Comparison of ENCODE assay signal across 1 cellular context in genomic region chrX:121008920-121009319, GRCh38.
TF ChIP-seq lines count a peak whose summit lies in the region.

No MANE protein-coding gene starts in this region.

TF ChIP-seq in HepG2, 621 proteins besides CTCF, POLR2A, EP300 and RAD21 (continued from another document):
- TF ChIP-seq, protein P1, sequence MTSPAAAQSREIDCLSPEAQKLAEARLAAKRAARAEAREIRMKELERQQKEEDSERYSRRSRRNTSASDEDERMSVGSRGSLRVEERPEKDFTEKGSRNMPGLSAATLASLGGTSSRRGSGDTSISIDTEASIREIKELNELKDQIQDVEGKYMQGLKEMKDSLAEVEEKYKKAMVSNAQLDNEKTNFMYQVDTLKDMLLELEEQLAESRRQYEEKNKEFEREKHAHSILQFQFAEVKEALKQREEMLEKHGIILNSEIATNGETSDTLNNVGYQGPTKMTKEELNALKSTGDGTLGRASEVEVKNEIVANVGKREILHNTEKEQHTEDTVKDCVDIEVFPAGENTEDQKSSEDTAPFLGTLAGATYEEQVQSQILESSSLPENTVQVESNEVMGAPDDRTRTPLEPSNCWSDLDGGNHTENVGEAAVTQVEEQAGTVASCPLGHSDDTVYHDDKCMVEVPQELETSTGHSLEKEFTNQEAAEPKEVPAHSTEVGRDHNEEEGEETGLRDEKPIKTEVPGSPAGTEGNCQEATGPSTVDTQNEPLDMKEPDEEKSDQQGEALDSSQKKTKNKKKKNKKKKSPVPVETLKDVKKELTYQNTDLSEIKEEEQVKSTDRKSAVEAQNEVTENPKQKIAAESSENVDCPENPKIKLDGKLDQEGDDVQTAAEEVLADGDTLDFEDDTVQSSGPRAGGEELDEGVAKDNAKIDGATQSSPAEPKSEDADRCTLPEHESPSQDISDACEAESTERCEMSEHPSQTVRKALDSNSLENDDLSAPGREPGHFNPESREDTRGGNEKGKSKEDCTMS (CRISPR knock-in tag; conservative IDR thresholded peaks at IDR 0.05): no peak
- TF ChIP-seq JUN (CRISPR knock-in tag; IDR thresholded peaks at IDR 0.05): no peak
- TF ChIP-seq ZBTB10 (CRISPR knock-in tag; IDR thresholded peaks at IDR 0.05; ENCODE audit: borderline replicate concordance): no peak
- no peak for TF ChIP-seq HMGA1 (CRISPR knock-in tag; conservative IDR thresholded peaks at IDR 0.05)
- TF ChIP-seq ZNF567 (CRISPR knock-in tag; IDR thresholded peaks at IDR 0.05; ENCODE audit: borderline replicate concordance): no peak
- no peak for TF ChIP-seq CAMTA2 (CRISPR knock-in tag; IDR thresholded peaks at IDR 0.05; ENCODE audit: borderline replicate concordance)
- TF ChIP-seq ZNF639 (CRISPR knock-in tag; conservative IDR thresholded peaks at IDR 0.05): no peak
- peak; percentile 87 for TF ChIP-seq CEBPB (IDR thresholded peaks at IDR 0.05; ENCODE audit: borderline replicate concordance, low read depth, low read length)
- TF ChIP-seq, protein P2, sequence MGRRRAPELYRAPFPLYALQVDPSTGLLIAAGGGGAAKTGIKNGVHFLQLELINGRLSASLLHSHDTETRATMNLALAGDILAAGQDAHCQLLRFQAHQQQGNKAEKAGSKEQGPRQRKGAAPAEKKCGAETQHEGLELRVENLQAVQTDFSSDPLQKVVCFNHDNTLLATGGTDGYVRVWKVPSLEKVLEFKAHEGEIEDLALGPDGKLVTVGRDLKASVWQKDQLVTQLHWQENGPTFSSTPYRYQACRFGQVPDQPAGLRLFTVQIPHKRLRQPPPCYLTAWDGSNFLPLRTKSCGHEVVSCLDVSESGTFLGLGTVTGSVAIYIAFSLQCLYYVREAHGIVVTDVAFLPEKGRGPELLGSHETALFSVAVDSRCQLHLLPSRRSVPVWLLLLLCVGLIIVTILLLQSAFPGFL (CRISPR knock-in tag; IDR thresholded peaks at IDR 0.05): no peak
- no peak for TF ChIP-seq AKAP8 (CRISPR knock-in tag; IDR thresholded peaks at IDR 0.05)
- TF ChIP-seq, protein P3, sequence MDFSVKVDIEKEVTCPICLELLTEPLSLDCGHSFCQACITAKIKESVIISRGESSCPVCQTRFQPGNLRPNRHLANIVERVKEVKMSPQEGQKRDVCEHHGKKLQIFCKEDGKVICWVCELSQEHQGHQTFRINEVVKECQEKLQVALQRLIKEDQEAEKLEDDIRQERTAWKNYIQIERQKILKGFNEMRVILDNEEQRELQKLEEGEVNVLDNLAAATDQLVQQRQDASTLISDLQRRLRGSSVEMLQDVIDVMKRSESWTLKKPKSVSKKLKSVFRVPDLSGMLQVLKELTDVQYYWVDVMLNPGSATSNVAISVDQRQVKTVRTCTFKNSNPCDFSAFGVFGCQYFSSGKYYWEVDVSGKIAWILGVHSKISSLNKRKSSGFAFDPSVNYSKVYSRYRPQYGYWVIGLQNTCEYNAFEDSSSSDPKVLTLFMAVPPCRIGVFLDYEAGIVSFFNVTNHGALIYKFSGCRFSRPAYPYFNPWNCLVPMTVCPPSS (IDR thresholded peaks at IDR 0.05): no peak
- TF ChIP-seq EHMT2 (IDR thresholded peaks at IDR 0.05; ENCODE audit: borderline replicate concordance, low read depth, low read length): peak; percentile 32; the same call in 1 of the 2 replicates
- peak; percentile 52 for TF ChIP-seq ASH2L (IDR thresholded peaks at IDR 0.05; ENCODE audit: insufficient read length, low read depth, low read length)
- peak; percentile 50; the same call in 1 of the 2 replicates for TF ChIP-seq POGZ (CRISPR knock-in tag; IDR thresholded peaks at IDR 0.05)
- TF ChIP-seq HDAC2 (CRISPR knock-in tag; IDR thresholded peaks at IDR 0.05): 0 out of 2 replicates have a peak, but pooled peaks have one; percentile 21
- TF ChIP-seq, protein P4, sequence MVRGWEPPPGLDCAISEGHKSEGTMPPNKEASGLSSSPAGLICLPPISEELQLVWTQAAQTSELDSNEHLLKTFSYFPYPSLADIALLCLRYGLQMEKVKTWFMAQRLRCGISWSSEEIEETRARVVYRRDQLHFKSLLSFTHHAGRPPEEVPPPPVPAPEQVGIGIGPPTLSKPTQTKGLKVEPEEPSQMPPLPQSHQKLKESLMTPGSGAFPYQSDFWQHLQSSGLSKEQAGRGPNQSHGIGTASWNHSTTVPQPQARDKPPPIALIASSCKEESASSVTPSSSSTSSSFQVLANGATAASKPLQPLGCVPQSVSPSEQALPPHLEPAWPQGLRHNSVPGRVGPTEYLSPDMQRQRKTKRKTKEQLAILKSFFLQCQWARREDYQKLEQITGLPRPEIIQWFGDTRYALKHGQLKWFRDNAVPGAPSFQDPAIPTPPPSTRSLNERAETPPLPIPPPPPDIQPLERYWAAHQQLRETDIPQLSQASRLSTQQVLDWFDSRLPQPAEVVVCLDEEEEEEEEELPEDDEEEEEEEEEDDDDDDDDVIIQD (CRISPR knock-in tag; IDR thresholded peaks at IDR 0.05; ENCODE audit: low read depth): peak; percentile 55; the same call in 1 of the 2 replicates
- peak; percentile 63 for TF ChIP-seq BCL6 (CRISPR knock-in tag; IDR thresholded peaks at IDR 0.05)
- TF ChIP-seq SALL1 (CRISPR knock-in tag; IDR thresholded peaks at IDR 0.05): peak; percentile 22; the same call in 1 of the 2 replicates
- no peak for TF ChIP-seq ZNF343 (CRISPR knock-in tag; IDR thresholded peaks at IDR 0.05)
- TF ChIP-seq, protein P5, sequence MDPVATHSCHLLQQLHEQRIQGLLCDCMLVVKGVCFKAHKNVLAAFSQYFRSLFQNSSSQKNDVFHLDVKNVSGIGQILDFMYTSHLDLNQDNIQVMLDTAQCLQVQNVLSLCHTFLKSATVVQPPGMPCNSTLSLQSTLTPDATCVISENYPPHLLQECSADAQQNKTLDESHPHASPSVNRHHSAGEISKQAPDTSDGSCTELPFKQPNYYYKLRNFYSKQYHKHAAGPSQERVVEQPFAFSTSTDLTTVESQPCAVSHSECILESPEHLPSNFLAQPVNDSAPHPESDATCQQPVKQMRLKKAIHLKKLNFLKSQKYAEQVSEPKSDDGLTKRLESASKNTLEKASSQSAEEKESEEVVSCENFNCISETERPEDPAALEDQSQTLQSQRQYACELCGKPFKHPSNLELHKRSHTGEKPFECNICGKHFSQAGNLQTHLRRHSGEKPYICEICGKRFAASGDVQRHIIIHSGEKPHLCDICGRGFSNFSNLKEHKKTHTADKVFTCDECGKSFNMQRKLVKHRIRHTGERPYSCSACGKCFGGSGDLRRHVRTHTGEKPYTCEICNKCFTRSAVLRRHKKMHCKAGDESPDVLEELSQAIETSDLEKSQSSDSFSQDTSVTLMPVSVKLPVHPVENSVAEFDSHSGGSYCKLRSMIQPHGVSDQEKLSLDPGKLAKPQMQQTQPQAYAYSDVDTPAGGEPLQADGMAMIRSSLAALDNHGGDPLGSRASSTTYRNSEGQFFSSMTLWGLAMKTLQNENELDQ (CRISPR knock-in tag; IDR thresholded peaks at IDR 0.05; ENCODE audit: borderline replicate concordance): no peak
- no peak for TF ChIP-seq USF2 (IDR thresholded peaks at IDR 0.05; ENCODE audit: low read depth, low read length)
- peak; percentile 64; the same call in 1 of the 2 replicates for TF ChIP-seq USF2 (CRISPR knock-in tag; IDR thresholded peaks at IDR 0.05; ENCODE audit: borderline replicate concordance)
- no peak for TF ChIP-seq ARID2 (CRISPR knock-in tag; IDR thresholded peaks at IDR 0.05; ENCODE audit: borderline replicate concordance)
